In the genomic region with DNA sequence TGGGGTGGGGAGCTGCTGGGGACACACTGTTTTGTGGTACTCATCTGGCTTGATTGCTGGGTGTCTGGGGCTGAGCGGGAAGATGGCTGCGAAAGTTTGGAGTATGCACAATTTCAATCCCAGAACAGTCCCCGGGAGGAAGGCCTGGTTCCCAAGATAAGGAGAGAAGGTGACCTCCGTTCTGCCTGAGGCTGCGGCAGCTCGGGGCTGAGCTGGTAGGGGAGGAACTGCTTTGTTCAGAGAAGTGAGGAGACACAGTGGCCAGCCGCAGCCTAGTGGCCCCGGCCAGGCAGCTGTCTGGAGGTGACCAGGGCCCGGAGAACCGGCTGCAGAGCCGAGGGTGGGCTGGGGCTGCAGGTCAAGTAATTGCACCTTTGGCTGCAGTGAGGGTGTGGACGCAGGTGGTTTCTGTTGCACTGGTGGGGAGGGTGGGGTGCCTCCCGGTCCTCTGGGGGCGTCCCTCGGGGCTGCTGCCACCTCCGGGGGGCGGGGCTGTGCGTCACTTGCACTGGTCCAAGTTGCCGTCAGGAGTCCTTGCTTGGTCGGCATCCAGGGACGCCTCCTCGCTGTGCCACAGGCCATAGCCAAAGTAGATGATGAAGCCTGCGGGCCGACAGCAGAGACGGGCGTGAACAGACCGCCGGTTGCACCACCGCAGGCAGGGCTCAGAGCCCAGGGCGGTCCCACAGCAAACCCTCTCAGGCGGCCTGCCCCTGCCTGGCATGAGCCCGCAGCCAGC, we compare ENCODE assay signal across 21 cellular contexts.
DNase-seq lines count a peak whose midpoint lies in the region; ATAC-seq, FAIRE-seq and TF ChIP-seq lines count a peak whose summit lies in the region.
"Had no signal": no experiment of that assay in that cellular context is flagged by ENCODE, and none has a peak within 500 bp of the region (broad histone marks: within the 10 kb centered on the region; RNA-seq: fewer than 3 reads in every experiment).

No MANE protein-coding gene starts in this region.

- intact Hi-C loops in right cardiac atrium (cut with DNase I), result loop anchor here in 1 of 4 donors (5.0 kb wide), 1 partner anchor 603 kb away; no protein-coding TSS in a partner anchor

- peaks cover 33% of the 10 kb centered on the region for H3K4me1 ChIP-seq in astrocyte (ENCODE audit: insufficient read depth, low read length)
- no peaks in the 10 kb centered on the region for H3K4me1 ChIP-seq in right cardiac atrium (ENCODE audit: control insufficient read depth, insufficient read depth, low read length)
- H3K4me1 ChIP-seq: psoas muscle had no signal

- H4K20me1 ChIP-seq in astrocyte (ENCODE audit: insufficient read depth, low read length), result no peaks in the 10 kb centered on the region

- no peaks in the 10 kb centered on the region for H3K9me3 ChIP-seq in astrocyte (ENCODE audit: insufficient read depth, low read depth, low read length)
- H3K9me3 ChIP-seq in right cardiac atrium (ENCODE audit: control insufficient read depth, low read length), result no peaks in the 10 kb centered on the region
- H3K9me3 ChIP-seq: psoas muscle had no signal

- H3K4me1 Mint-ChIP-seq in activated naive CD4-positive, alpha-beta T cell treated with anti-CD3 and anti-CD28 coated beads, Interleukin-2, amount 50 U/mL, for 24 hours, result no peaks in the 10 kb centered on the region
- peaks cover 14% of the 10 kb centered on the region for H3K4me1 Mint-ChIP-seq in astrocyte (ENCODE audit: low read depth, unreplicated experiment)
- H3K4me1 Mint-ChIP-seq in stimulated activated effector memory CD8-positive, alpha-beta T cell treated with anti-CD3 and anti-CD28 coated beads, Interleukin-12 subunit alpha, Interleukin-12 subunit beta, amount 100 ng/mL, for 72 hours, result peaks cover 8% of the 10 kb centered on the region
- no peaks in the 10 kb centered on the region for H3K4me1 Mint-ChIP-seq in stimulated activated memory B cell treated with anti-CD40 and anti-IgM and Interleukin-4, amounts not matched to agents 10 μg/mL and 1 μg/mL and 100 μg/mL, for 72 hours

- H3K27ac ChIP-seq in astrocyte (ENCODE audit: low read depth, low read length) (no peak overlapping the region), right cardiac atrium (ENCODE audit: low read length) (no peak overlapping the region)
- H3K27ac ChIP-seq: C4-2B, psoas muscle had no signal

- H3K36me3 ChIP-seq in astrocyte (ENCODE audit: insufficient read depth, low read length), result peaks cover 32% of the 10 kb centered on the region

- peaks cover 8% of the 10 kb centered on the region for H3K36me3 Mint-ChIP-seq in activated naive CD4-positive, alpha-beta T cell treated with anti-CD3 and anti-CD28 coated beads, Interleukin-2, amount 50 U/mL, for 24 hours
- peaks cover 41% of the 10 kb centered on the region for H3K36me3 Mint-ChIP-seq in astrocyte (ENCODE audit: low read depth, unreplicated experiment)
- H3K36me3 Mint-ChIP-seq in stimulated activated effector memory CD8-positive, alpha-beta T cell treated with anti-CD3 and anti-CD28 coated beads, Interleukin-12 subunit alpha, Interleukin-12 subunit beta, amount 100 ng/mL, for 72 hours, result peaks cover 92% of the 10 kb centered on the region
- H3K36me3 Mint-ChIP-seq in stimulated activated memory B cell treated with anti-CD40 and anti-IgM and Interleukin-4, amounts not matched to agents 10 μg/mL and 1 μg/mL and 100 μg/mL, for 72 hours, result peaks cover 45% of the 10 kb centered on the region

- peak overlapping the region; percentile 73 for H3K27ac Mint-ChIP-seq in activated naive CD4-positive, alpha-beta T cell treated with anti-CD3 and anti-CD28 coated beads, Interleukin-2, amount 50 U/mL, for 24 hours
- H3K27ac Mint-ChIP-seq in astrocyte (ENCODE audit: unreplicated experiment), result peak overlapping the region; percentile 13
- peak overlapping the region; percentile 80 for H3K27ac Mint-ChIP-seq in stimulated activated effector memory CD8-positive, alpha-beta T cell treated with anti-CD3 and anti-CD28 coated beads, Interleukin-12 subunit alpha, Interleukin-12 subunit beta, amount 100 ng/mL, for 72 hours
- no peak overlapping the region for H3K27ac Mint-ChIP-seq in stimulated activated memory B cell treated with anti-CD40 and anti-IgM and Interleukin-4, amounts not matched to agents 10 μg/mL and 1 μg/mL and 100 μg/mL, for 72 hours

- no peak for DNase-seq in activated naive CD4-positive, alpha-beta T cell treated with anti-CD3 and anti-CD28 coated beads, Interleukin-2, amount 50 U/mL, for 16 hours
- DNase-seq in astrocyte (ENCODE audit: low read depth) (no peak), right cardiac atrium (no peak), KG1 (lab: John Stamatoyannopoulos, UW) (no peak), SIG-M5 treated with dmso at 0.1 percent for 504 hours (lab: John Stamatoyannopoulos, UW; ENCODE audit: unreplicated experiment) (no peak)
- DNase-seq in stimulated activated effector memory CD8-positive, alpha-beta T cell treated with anti-CD3 and anti-CD28 coated beads, Interleukin-12 subunit alpha, Interleukin-12 subunit beta, amount 100 ng/mL, for 72 hours (ENCODE audit: low spot score in 2 of 2), result no peak
- DNase-seq: amniotic stem cell; left cardiac atrium; NCI-H1105 treated with DMSO at 0.1 percent for 48 hours; NCI-H2107; NCI-H510A treated with DMSO at 0.1 percent for 48 hours; NK-92 treated with Interleukin-12 subunit alpha and Interleukin-12 subunit beta, amount 100 ng/mL, for 24 hours; stimulated activated CD4-positive, alpha-beta T cell treated with anti-CD3 and anti-CD28 coated beads, Interleukin-4, amount 100 ng/mL, for 24 hours had no signal

- WGBS in right cardiac atrium, result 88% methylated on average over 32 of the region's 32 CpGs

- H3K27me3 ChIP-seq in astrocyte (ENCODE audit: insufficient read depth, low read length) (no peaks in the 10 kb centered on the region), right cardiac atrium (ENCODE audit: control insufficient read depth, insufficient read depth) (no peaks in the 10 kb centered on the region)

- FAIRE-seq in astrocyte (lab: Jason Lieb, UNC), result no peak
- FAIRE-seq: A204.1, D721Med, RCC 7860 had no signal

- TF ChIP-seq CTCF in astrocyte (IDR thresholded peaks at IDR 0.05; ENCODE audit: insufficient read depth, low read depth, low read length), result no peak

- no peak overlapping the region for H3K9ac ChIP-seq in astrocyte (ENCODE audit: low read length)

- no peaks in the 10 kb centered on the region for H3K27me3 Mint-ChIP-seq in activated naive CD4-positive, alpha-beta T cell treated with anti-CD3 and anti-CD28 coated beads, Interleukin-2, amount 50 U/mL, for 24 hours
- H3K27me3 Mint-ChIP-seq in astrocyte (ENCODE audit: low read depth, unreplicated experiment), result no peaks in the 10 kb centered on the region
- no peaks in the 10 kb centered on the region for H3K27me3 Mint-ChIP-seq in stimulated activated memory B cell treated with anti-CD40 and anti-IgM and Interleukin-4, amounts not matched to agents 10 μg/mL and 1 μg/mL and 100 μg/mL, for 72 hours

- peak; percentile 9 to 45 for ATAC-seq in right cardiac atrium
- no peak for ATAC-seq in stimulated activated effector memory CD8-positive, alpha-beta T cell treated with anti-CD3 and anti-CD28 coated beads, Interleukin-12 subunit alpha, Interleukin-12 subunit beta, amount 100 ng/mL, for 72 hours
- no peak for ATAC-seq in stimulated activated memory B cell treated with anti-CD40 and anti-IgM and Interleukin-4, amounts not matched to agents 10 μg/mL and 1 μg/mL and 100 μg/mL, for 72 hours
- ATAC-seq: psoas muscle had no signal

- no peaks in the 10 kb centered on the region for H3K9me3 Mint-ChIP-seq in activated naive CD4-positive, alpha-beta T cell treated with anti-CD3 and anti-CD28 coated beads, Interleukin-2, amount 50 U/mL, for 24 hours
- no peaks in the 10 kb centered on the region for H3K9me3 Mint-ChIP-seq in astrocyte (ENCODE audit: unreplicated experiment)
- no peaks in the 10 kb centered on the region for H3K9me3 Mint-ChIP-seq in stimulated activated effector memory CD8-positive, alpha-beta T cell treated with anti-CD3 and anti-CD28 coated beads, Interleukin-12 subunit alpha, Interleukin-12 subunit beta, amount 100 ng/mL, for 72 hours
- no peaks in the 10 kb centered on the region for H3K9me3 Mint-ChIP-seq in stimulated activated memory B cell treated with anti-CD40 and anti-IgM and Interleukin-4, amounts not matched to agents 10 μg/mL and 1 μg/mL and 100 μg/mL, for 72 hours

- H2AFZ ChIP-seq in astrocyte (ENCODE audit: low read depth, low read length), result no peak overlapping the region

- no peak overlapping the region for H3K4me2 ChIP-seq in astrocyte (ENCODE audit: low read length)
- H3K4me2 ChIP-seq: smooth muscle cell had no signal

- H3K4me3 ChIP-seq in astrocyte (ENCODE audit: insufficient read depth, low read depth, low read length), result no peak overlapping the region
- no peak overlapping the region for H3K4me3 ChIP-seq in right cardiac atrium (ENCODE audit: low read length)
- H3K4me3 ChIP-seq: psoas muscle, smooth muscle cell had no signal

- peaks cover 4% of the 10 kb centered on the region for H3K79me2 ChIP-seq in astrocyte (ENCODE audit: insufficient read depth, low read length)

- H3K4me3 Mint-ChIP-seq in activated naive CD4-positive, alpha-beta T cell treated with anti-CD3 and anti-CD28 coated beads, Interleukin-2, amount 50 U/mL, for 24 hours, result no peak overlapping the region
- no peak overlapping the region for H3K4me3 Mint-ChIP-seq in astrocyte (ENCODE audit: unreplicated experiment)
- no peak overlapping the region for H3K4me3 Mint-ChIP-seq in stimulated activated effector memory CD8-positive, alpha-beta T cell treated with anti-CD3 and anti-CD28 coated beads, Interleukin-12 subunit alpha, Interleukin-12 subunit beta, amount 100 ng/mL, for 72 hours
- no peak overlapping the region for H3K4me3 Mint-ChIP-seq in stimulated activated memory B cell treated with anti-CD40 and anti-IgM and Interleukin-4, amounts not matched to agents 10 μg/mL and 1 μg/mL and 100 μg/mL, for 72 hours

Comparison
In these comparisons a context has a peak if more than half of its experiments do, and no peak if none do; other contexts are left out.
1. ATAC-seq: peak in right cardiac atrium (2 of 2); none in stimulated activated effector memory CD8-positive, alpha-beta T cell treated with anti-CD3 and anti-CD28 coated beads, Interleukin-12 subunit alpha, Interleukin-12 subunit beta, amount 100 ng/mL, for 72 hours (single experiment) and stimulated activated memory B cell treated with anti-CD40 and anti-IgM and Interleukin-4, amounts not matched to agents 10 μg/mL and 1 μg/mL and 100 μg/mL, for 72 hours (single experiment).